Comparison of ENCODE assay signal across 26 cellular contexts in genomic region chr12:104321949-104322348, GRCh38.
"Had no signal": no experiment of that assay in that cellular context is flagged by ENCODE, and none has a peak within 500 bp of the region (broad histone marks: within the 10 kb centered on the region; RNA-seq: fewer than 3 reads in every experiment).

No MANE protein-coding gene starts in this region.

- H3K9me3 ChIP-seq: heart right ventricle, pancreas, right atrium auricular region, testis, vagina had no signal

- H3K4me3 ChIP-seq: coronary artery, dorsolateral prefrontal cortex, heart right ventricle, pancreas, right atrium auricular region, testis, vagina had no signal

- ATAC-seq: activated T-cell treated with anti-CD3 and anti-CD28 coated beads, Interleukin-2, amount 50 U/mL, for 4 hours; activated T-helper 17 cell treated with anti-CD3 and anti-CD28 coated beads, Interleukin-2, amount 50 U/mL, for 72 hours; heart right ventricle; pancreas; stimulated activated naive CD8-positive, alpha-beta T cell treated with anti-CD3 and anti-CD28 coated beads, Interleukin-15, Interleukin-2, amounts not matched to agents 100 U/mL and 50 U/mL, for 24 hours had no signal

- H3K27me3 Mint-ChIP-seq: activated B cell treated with CpG ODN at 0.5 μM for 24 hours; activated T-helper 17 cell treated with anti-CD3 and anti-CD28 coated beads, Interleukin-2, amount 50 U/mL, for 72 hours; naive B cell had no signal

- H3K4me1 ChIP-seq: heart right ventricle, pancreas, right atrium auricular region, testis, vagina had no signal

- DNase-seq: activated B cell treated with CpG ODN at 0.5 μM for 24 hours; activated CD4-positive, alpha-beta T cell treated with anti-CD3 and anti-CD28 coated beads for 4 hours; activated CD4-positive, alpha-beta T cell treated with anti-CD3 and anti-CD28 coated beads, Interleukin-2, amount 50 U/mL, for 4 hours; activated CD8-positive, alpha-beta memory T cell treated with anti-CD3 and anti-CD28 coated beads, Interleukin-2, amount 50 U/mL, for 4 hours; activated gamma-delta T cell treated with Interleukin-2 at 50 U/mL for 16 hours; activated naive CD4-positive, alpha-beta T cell treated with anti-CD3 and anti-CD28 coated beads, Interleukin-2, amount 50 U/mL, for 16 hours; activated T-cell treated with anti-CD3 and anti-CD28 coated beads, Interleukin-2, amount 50 U/mL, for 4 hours; amniotic stem cell; brain microvascular endothelial cell; dorsolateral prefrontal cortex; effector memory CD4-positive, alpha-beta T cell; erythroblast; heart right ventricle; naive B cell; pancreas; stimulated activated CD4-positive, alpha-beta T cell treated with anti-CD3 and anti-CD28 coated beads, Interleukin-15, amount 100 ng/mL, for 24 hours; stimulated activated CD4-positive, alpha-beta T cell treated with anti-CD3 and anti-CD28 coated beads, Interleukin-2, amount 100 ng/mL, for 24 hours; stimulated activated naive CD8-positive, alpha-beta T cell treated with anti-CD3 and anti-CD28 coated beads, Interleukin-15, Interleukin-2, amounts not matched to agents 100 U/mL and 50 U/mL, for 24 hours; testis; trophoblast cell had no signal

- H3K27me3 ChIP-seq: brain microvascular endothelial cell, dorsolateral prefrontal cortex, heart right ventricle, pancreas, right atrium auricular region, testis, vagina had no signal

- H3K4me3 Mint-ChIP-seq: activated B cell treated with CpG ODN at 0.5 μM for 24 hours; activated T-cell treated with anti-CD3 and anti-CD28 coated beads, Interleukin-2, amount 50 U/mL, for 4 hours; activated T-helper 17 cell treated with anti-CD3 and anti-CD28 coated beads, Interleukin-2, amount 50 U/mL, for 72 hours; mesothelial cell of epicardium; naive B cell had no signal

- H3K27ac ChIP-seq: brain microvascular endothelial cell, coronary artery, dorsolateral prefrontal cortex, heart right ventricle, pancreas, right atrium auricular region, testis, vagina had no signal

- FAIRE-seq: astrocyte, pancreas had no signal

- H3K27ac Mint-ChIP-seq: activated B cell treated with CpG ODN at 0.5 μM for 24 hours; activated T-helper 17 cell treated with anti-CD3 and anti-CD28 coated beads, Interleukin-2, amount 50 U/mL, for 72 hours; mesothelial cell of epicardium had no signal

- H3K4me1 Mint-ChIP-seq: activated B cell treated with CpG ODN at 0.5 μM for 24 hours; activated T-helper 17 cell treated with anti-CD3 and anti-CD28 coated beads, Interleukin-2, amount 50 U/mL, for 72 hours; mesothelial cell of epicardium; naive B cell had no signal

- H3K9me3 Mint-ChIP-seq: activated B cell treated with CpG ODN at 0.5 μM for 24 hours; activated T-cell treated with anti-CD3 and anti-CD28 coated beads, Interleukin-2, amount 50 U/mL, for 4 hours; activated T-helper 17 cell treated with anti-CD3 and anti-CD28 coated beads, Interleukin-2, amount 50 U/mL, for 72 hours; mesothelial cell of epicardium; naive B cell had no signal
